Comparison of ENCODE assay signal across 1 cellular context in the genomic region with DNA sequence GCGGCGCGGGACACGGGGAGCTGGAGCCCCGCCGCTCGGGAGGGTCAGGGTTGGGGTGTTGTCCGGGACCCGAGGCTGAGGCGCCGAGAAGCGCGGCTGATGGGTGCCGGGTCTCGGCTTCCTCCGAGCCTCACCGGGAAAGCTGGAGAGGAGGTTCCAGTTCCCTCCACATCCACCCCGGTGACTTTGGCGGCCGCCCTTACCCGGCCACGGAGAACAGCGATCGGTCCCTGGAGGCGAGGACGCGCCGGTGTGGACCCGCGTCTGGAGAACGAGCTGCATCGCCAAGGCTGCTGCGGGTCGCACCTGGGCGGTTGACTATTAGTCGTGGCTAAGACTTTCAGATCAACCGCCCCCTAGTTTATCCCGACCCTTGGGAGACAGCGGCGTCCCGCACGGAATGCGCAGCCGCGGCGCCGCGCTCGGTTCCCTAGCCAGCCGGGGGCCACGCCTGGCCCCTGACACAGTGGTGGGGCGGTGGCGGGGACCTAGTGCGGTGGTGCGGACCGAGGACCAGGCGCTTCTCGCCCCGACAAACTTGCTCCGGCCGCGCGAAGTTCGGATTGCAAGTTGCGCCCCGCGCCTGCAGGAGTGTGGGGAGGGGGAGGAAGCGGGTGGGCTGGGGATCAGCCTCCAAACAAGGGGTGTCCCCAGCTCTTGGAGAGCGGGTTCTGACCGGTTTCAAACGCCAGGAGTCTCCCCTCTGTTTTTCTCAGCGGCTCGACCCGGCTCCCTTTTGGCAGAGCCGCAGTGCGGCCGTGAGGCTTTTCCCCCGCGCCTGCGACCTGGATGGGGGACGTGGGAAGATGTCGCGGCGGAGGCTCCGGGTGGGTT.
TF ChIP-seq lines count a peak whose summit lies in the region.

No MANE protein-coding gene starts in this region.

TF ChIP-seq in K562, 482 proteins besides CTCF, POLR2A, EP300 and RAD21 (continued from another document):
- TF ChIP-seq BRF1 (IDR thresholded peaks at IDR 0.05; ENCODE audit: borderline replicate concordance, extremely low read depth, insufficient read length), result no peak
- TF ChIP-seq, protein P1, sequence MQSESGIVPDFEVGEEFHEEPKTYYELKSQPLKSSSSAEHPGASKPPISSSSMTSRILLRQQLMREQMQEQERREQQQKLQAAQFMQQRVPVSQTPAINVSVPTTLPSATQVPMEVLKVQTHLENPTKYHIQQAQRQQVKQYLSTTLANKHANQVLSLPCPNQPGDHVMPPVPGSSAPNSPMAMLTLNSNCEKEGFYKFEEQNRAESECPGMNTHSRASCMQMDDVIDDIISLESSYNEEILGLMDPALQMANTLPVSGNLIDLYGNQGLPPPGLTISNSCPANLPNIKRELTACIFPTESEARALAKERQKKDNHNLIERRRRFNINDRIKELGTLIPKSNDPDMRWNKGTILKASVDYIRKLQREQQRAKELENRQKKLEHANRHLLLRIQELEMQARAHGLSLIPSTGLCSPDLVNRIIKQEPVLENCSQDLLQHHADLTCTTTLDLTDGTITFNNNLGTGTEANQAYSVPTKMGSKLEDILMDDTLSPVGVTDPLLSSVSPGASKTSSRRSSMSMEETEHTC (IDR thresholded peaks at IDR 0.05), result no peak
- 0 out of 2 replicates have a peak, but pooled peaks have one; percentile 4 for TF ChIP-seq ZFX (CRISPR knock-in tag; IDR thresholded peaks at IDR 0.05)
- no peak for TF ChIP-seq LEF1 (IDR thresholded peaks at IDR 0.05)
- no peak for TF ChIP-seq NFIC (IDR thresholded peaks at IDR 0.05)
- TF ChIP-seq RBM39 (optimal IDR thresholded peaks at IDR 0.05; ENCODE audit: low read depth, low read length), result no peak
- TF ChIP-seq ZBTB26 (CRISPR knock-in tag; IDR thresholded peaks at IDR 0.05), result no peak
- TF ChIP-seq KAT8 (IDR thresholded peaks at IDR 0.05; ENCODE audit: low read depth), result no peak
- TF ChIP-seq ZNF592 (IDR thresholded peaks at IDR 0.05), result no peak
- TF ChIP-seq CBFA2T3 (IDR thresholded peaks at IDR 0.05), result no peak
- TF ChIP-seq PHF8 (IDR thresholded peaks at IDR 0.05; ENCODE audit: borderline replicate concordance, low read length), result peak; percentile 43; the same call in 1 of the 2 replicates
- no peak for TF ChIP-seq SREBF2 (CRISPR knock-in tag; IDR thresholded peaks at IDR 0.05)
- no peak for TF ChIP-seq TCF7L2 (IDR thresholded peaks at IDR 0.05; ENCODE audit: low read depth, low read length)
- TF ChIP-seq ELF2 (CRISPR knock-in tag; IDR thresholded peaks at IDR 0.05), result no peak
